ENCODE assay signal across 8 cellular contexts in the genomic region with DNA sequence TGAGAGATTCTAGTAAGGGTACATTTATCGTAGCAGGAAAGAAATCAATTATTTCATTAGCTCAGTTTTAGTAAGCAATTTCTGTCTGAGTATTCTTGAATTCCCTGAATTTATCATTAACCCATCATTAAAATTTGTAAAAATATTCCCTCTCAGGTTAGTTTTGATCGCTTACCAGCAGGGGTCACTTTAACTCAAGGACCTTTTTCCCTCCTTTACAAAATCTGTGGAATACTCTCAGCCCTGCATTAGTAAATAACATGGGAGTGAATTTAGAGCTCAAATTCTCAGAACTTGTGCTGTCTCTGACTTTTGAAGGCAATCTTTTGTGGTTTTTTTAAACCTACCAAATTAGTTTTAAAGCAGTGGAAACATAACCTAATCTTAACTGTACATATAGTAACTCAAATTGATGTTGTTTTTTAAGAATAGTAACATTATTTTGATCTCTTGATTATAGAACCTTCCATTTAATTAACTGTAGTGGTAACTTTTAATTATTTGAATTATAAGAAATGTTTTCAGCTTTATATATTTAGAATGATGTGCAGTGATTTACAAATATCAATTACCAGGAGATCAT.
DNase-seq lines count a peak whose midpoint lies in the region; ATAC-seq and TF ChIP-seq lines count a peak whose summit lies in the region.

No MANE protein-coding gene starts in this region.

- H3K27ac ChIP-seq in upper lobe of left lung = no peak overlapping the region

- no peaks in the 10 kb centered on the region for H3K4me1 ChIP-seq in upper lobe of left lung

- H3K36me3 ChIP-seq in upper lobe of left lung = peaks cover 0 to 15% (median 0%) of the 10 kb centered on the region in 4 donors

- TF ChIP-seq EP300 in upper lobe of left lung (IDR thresholded peaks at IDR 0.05) = no peak

- ATAC-seq in SK-N-SH treated with all-trans-retinoic acid at 6 μM for 48 hours = peak; percentile 77; the same call in 2 of the 3 replicates
- no peak for ATAC-seq in upper lobe of left lung (ENCODE audit: low FRiP score in 2 of 2)
- no peak for ATAC-seq in GM21381 (IDR thresholded peaks at IDR 0.05; ENCODE audit: unreplicated experiment)
- ATAC-seq in GM18861 (IDR thresholded peaks at IDR 0.05; ENCODE audit: unreplicated experiment) = no peak
- ATAC-seq in HG03135 (IDR thresholded peaks at IDR 0.05; ENCODE audit: unreplicated experiment) = no peak

- 59 to 60% methylated on average over 2 of the region's 2 CpGs for WGBS in upper lobe of left lung, 2 donors

- TF ChIP-seq POLR2A in upper lobe of left lung (IDR thresholded peaks at IDR 0.05) = no peak

- no peaks in the 10 kb centered on the region for H3K27me3 ChIP-seq in upper lobe of left lung

- no peaks in the 10 kb centered on the region for H3K9me3 ChIP-seq in upper lobe of left lung

- TF ChIP-seq CTCF in upper lobe of left lung (IDR thresholded peaks at IDR 0.05) = peak in 5 of 6 experiments; percentile 13 to 45 (median 34)

- no peak overlapping the region for H3K4me3 ChIP-seq in upper lobe of left lung

- DNase-seq in COLO829 (ENCODE audit: low spot score) (peak; percentile 27), HuH-7 (ENCODE audit: low spot score) (peak; percentile 39), hepatic stellate cell (ENCODE audit: low spot score) (peak; percentile 3), upper lobe of left lung (no peak)

TF ChIP-seq in SK-N-SH treated with all-trans-retinoic acid at 6 μM for 48 hours, 23 proteins besides CTCF, POLR2A, EP300 and RAD21:
- no peak for TF ChIP-seq GLIS3 (CRISPR knock-in tag; IDR thresholded peaks at IDR 0.05)
- no peak for TF ChIP-seq TOX (CRISPR knock-in tag; IDR thresholded peaks at IDR 0.05; ENCODE audit: borderline replicate concordance)
- TF ChIP-seq ISL1 (CRISPR knock-in tag; IDR thresholded peaks at IDR 0.05) = no peak
- no peak for TF ChIP-seq CSRNP3 (CRISPR knock-in tag; IDR thresholded peaks at IDR 0.05)
- TF ChIP-seq POU6F1 (CRISPR knock-in tag; IDR thresholded peaks at IDR 0.05; ENCODE audit: borderline replicate concordance, low read depth) = no peak
- TF ChIP-seq ZFP3 (CRISPR knock-in tag; IDR thresholded peaks at IDR 0.05) = no peak
- TF ChIP-seq ZFP30 (CRISPR knock-in tag; IDR thresholded peaks at IDR 0.05) = no peak
- TF ChIP-seq ESRRG (CRISPR knock-in tag; IDR thresholded peaks at IDR 0.05) = no peak
- TF ChIP-seq BACH2 (CRISPR knock-in tag; IDR thresholded peaks at IDR 0.05; ENCODE audit: borderline replicate concordance) = no peak
- TF ChIP-seq TCF4 (CRISPR knock-in tag; IDR thresholded peaks at IDR 0.05; ENCODE audit: borderline replicate concordance) = no peak
- TF ChIP-seq OSR1 (CRISPR knock-in tag; IDR thresholded peaks at IDR 0.05) = no peak
- no peak for TF ChIP-seq ARNTL (CRISPR knock-in tag; IDR thresholded peaks at IDR 0.05; ENCODE audit: borderline replicate concordance, low read depth)
- no peak for TF ChIP-seq CSDC2 (CRISPR knock-in tag; IDR thresholded peaks at IDR 0.05)
- TF ChIP-seq, protein P1, sequence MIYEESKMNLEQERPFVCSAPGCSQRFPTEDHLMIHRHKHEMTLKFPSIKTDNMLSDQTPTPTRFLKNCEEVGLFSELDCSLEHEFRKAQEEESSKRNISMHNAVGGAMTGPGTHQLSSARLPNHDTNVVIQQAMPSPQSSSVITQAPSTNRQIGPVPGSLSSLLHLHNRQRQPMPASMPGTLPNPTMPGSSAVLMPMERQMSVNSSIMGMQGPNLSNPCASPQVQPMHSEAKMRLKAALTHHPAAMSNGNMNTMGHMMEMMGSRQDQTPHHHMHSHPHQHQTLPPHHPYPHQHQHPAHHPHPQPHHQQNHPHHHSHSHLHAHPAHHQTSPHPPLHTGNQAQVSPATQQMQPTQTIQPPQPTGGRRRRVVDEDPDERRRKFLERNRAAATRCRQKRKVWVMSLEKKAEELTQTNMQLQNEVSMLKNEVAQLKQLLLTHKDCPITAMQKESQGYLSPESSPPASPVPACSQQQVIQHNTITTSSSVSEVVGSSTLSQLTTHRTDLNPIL (CRISPR knock-in tag; IDR thresholded peaks at IDR 0.05; ENCODE audit: low read depth) = no peak
- TF ChIP-seq RARB (CRISPR knock-in tag; IDR thresholded peaks at IDR 0.05) = no peak
- TF ChIP-seq, protein P2, sequence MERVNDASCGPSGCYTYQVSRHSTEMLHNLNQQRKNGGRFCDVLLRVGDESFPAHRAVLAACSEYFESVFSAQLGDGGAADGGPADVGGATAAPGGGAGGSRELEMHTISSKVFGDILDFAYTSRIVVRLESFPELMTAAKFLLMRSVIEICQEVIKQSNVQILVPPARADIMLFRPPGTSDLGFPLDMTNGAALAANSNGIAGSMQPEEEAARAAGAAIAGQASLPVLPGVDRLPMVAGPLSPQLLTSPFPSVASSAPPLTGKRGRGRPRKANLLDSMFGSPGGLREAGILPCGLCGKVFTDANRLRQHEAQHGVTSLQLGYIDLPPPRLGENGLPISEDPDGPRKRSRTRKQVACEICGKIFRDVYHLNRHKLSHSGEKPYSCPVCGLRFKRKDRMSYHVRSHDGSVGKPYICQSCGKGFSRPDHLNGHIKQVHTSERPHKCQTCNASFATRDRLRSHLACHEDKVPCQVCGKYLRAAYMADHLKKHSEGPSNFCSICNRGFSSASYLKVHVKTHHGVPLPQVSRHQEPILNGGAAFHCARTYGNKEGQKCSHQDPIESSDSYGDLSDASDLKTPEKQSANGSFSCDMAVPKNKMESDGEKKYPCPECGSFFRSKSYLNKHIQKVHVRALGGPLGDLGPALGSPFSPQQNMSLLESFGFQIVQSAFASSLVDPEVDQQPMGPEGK (CRISPR knock-in tag; IDR thresholded peaks at IDR 0.05; ENCODE audit: borderline replicate concordance) = no peak
- TF ChIP-seq TSHZ2 (CRISPR knock-in tag; IDR thresholded peaks at IDR 0.05) = no peak
- no peak for TF ChIP-seq SNAI2 (CRISPR knock-in tag; IDR thresholded peaks at IDR 0.05)
- no peak for TF ChIP-seq ZNF565 (CRISPR knock-in tag; conservative IDR thresholded peaks at IDR 0.05; ENCODE audit: low read depth)
- TF ChIP-seq ZC3H10 (CRISPR knock-in tag; IDR thresholded peaks at IDR 0.05) = no peak

Comparison
In these comparisons a context has a peak if more than half of its experiments do, and no peak if none do; other contexts are left out.
1. DNase-seq: peak in COLO829 (single experiment), HuH-7 (single experiment) and hepatic stellate cell (single experiment); none in upper lobe of left lung (0 of 2).